In the genomic region with DNA sequence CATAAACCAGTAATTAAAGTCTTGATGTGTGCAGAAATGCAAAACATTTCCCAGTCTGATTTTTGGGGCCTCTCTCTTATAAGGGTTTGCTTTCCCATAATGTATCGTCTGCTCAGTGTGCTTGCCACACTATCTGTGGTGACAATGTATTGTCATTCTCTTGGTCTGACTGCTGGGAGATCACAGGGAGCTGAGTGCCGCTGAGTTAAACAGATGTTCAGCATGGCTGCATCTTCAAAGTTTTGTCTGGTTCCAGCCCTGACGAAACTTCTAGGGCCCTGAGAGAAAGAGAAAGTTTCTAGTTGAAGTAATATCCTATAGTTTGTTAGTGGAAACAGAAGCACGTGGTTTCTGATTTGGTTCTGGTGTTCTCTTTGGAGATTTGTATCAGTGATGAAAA, we compare ENCODE assay signal across 17 cellular contexts. TPM values are rescaled to one million over a fixed set of nuclear protein-coding genes. Genes with fewer than 3 reads are reported as not detected.
A peak's percentile ranks its signal among the peaks of the same experiment; 100 is the strongest.
DNase-seq lines count a peak whose midpoint lies in the region; ATAC-seq lines count a peak whose summit lies in the region.
"Had no signal": no experiment of that assay in that cellular context is flagged by ENCODE, and none has a peak within 500 bp of the region (broad histone marks: within the 10 kb centered on the region; RNA-seq: fewer than 3 reads in every experiment).

No MANE protein-coding gene starts in this region.

- intact Hi-C loops in activated CD4-positive, alpha-beta memory T cell treated with anti-CD3 and anti-CD28 coated beads for 36 hours (cut with micrococcal nuclease) = loop anchor here (1.0 kb wide), 1 partner anchor 67 kb away; no protein-coding TSS in a partner anchor

- ATAC-seq in GM19035 (IDR thresholded peaks at IDR 0.05; ENCODE audit: unreplicated experiment) (peak; percentile 59), HG03103 (IDR thresholded peaks at IDR 0.05; ENCODE audit: low read depth, unreplicated experiment) (peak; percentile 61), GM19023 (IDR thresholded peaks at IDR 0.05; ENCODE audit: unreplicated experiment) (no peak)
- ATAC-seq: A549; natural killer cell treated with Interleukin-12 subunit alpha and Interleukin-12 subunit beta and Interleukin-15 and Interleukin-18, amount 100 ng/mL, for 72 hours had no signal

- no peak overlapping the region for H3K4me3 Mint-ChIP-seq in activated CD4-positive, alpha-beta memory T cell treated with anti-CD3 and anti-CD28 coated beads for 36 hours
- no peak overlapping the region for H3K4me3 Mint-ChIP-seq in activated CD4-positive, alpha-beta memory T cell treated with anti-CD3 and anti-CD28 coated beads, Interleukin-2, amount 10 ng/mL, durations not matched to agents 7 days and 5 days
- H3K4me3 Mint-ChIP-seq: natural killer cell treated with Interleukin-12 subunit alpha and Interleukin-12 subunit beta and Interleukin-15 and Interleukin-18, amount 100 ng/mL, for 72 hours had no signal

- no peaks in the 10 kb centered on the region for H3K9me3 Mint-ChIP-seq in activated CD4-positive, alpha-beta memory T cell treated with anti-CD3 and anti-CD28 coated beads for 36 hours
- peaks cover 2% of the 10 kb centered on the region for H3K9me3 Mint-ChIP-seq in activated CD4-positive, alpha-beta memory T cell treated with anti-CD3 and anti-CD28 coated beads, Interleukin-2, amount 10 ng/mL, durations not matched to agents 7 days and 5 days
- H3K9me3 Mint-ChIP-seq: natural killer cell treated with Interleukin-12 subunit alpha and Interleukin-12 subunit beta and Interleukin-15 and Interleukin-18, amount 100 ng/mL, for 72 hours had no signal

- peak; percentile 40 for DNase-seq in activated CD4-positive, alpha-beta memory T cell treated with anti-CD3 and anti-CD28 coated beads for 36 hours
- no peak for DNase-seq in activated CD4-positive, alpha-beta memory T cell treated with anti-CD3 and anti-CD28 coated beads, Interleukin-2, amount 10 ng/mL, durations not matched to agents 7 days and 5 days
- DNase-seq in glomerular visceral epithelial cell (ENCODE audit: extremely low spot score) = peak; percentile 5
- no peak for DNase-seq in NCI-H2171 (lab: John Stamatoyannopoulos, UW)
- no peak for DNase-seq in cerebellar cortex (ENCODE audit: low spot score)
- DNase-seq: GF-D8; GM23248; NCI-H774; SK-N-SH; stimulated activated naive CD4-positive, alpha-beta T cell treated with Interleukin-2 at 50 U/mL for 16 hours; T1000; trophoblast cell had no signal

- no peak overlapping the region for H3K27ac Mint-ChIP-seq in activated CD4-positive, alpha-beta memory T cell treated with anti-CD3 and anti-CD28 coated beads for 36 hours
- no peak overlapping the region for H3K27ac Mint-ChIP-seq in activated CD4-positive, alpha-beta memory T cell treated with anti-CD3 and anti-CD28 coated beads, Interleukin-2, amount 10 ng/mL, durations not matched to agents 7 days and 5 days
- H3K27ac Mint-ChIP-seq: natural killer cell treated with Interleukin-12 subunit alpha and Interleukin-12 subunit beta and Interleukin-15 and Interleukin-18, amount 100 ng/mL, for 72 hours had no signal

- no peaks in the 10 kb centered on the region for H3K36me3 Mint-ChIP-seq in activated CD4-positive, alpha-beta memory T cell treated with anti-CD3 and anti-CD28 coated beads for 36 hours
- no peaks in the 10 kb centered on the region for H3K36me3 Mint-ChIP-seq in activated CD4-positive, alpha-beta memory T cell treated with anti-CD3 and anti-CD28 coated beads, Interleukin-2, amount 10 ng/mL, durations not matched to agents 7 days and 5 days (ENCODE audit: low read depth)
- H3K36me3 Mint-ChIP-seq: natural killer cell treated with Interleukin-12 subunit alpha and Interleukin-12 subunit beta and Interleukin-15 and Interleukin-18, amount 100 ng/mL, for 72 hours had no signal

- no peaks in the 10 kb centered on the region for H3K27me3 Mint-ChIP-seq in activated CD4-positive, alpha-beta memory T cell treated with anti-CD3 and anti-CD28 coated beads for 36 hours
- no peaks in the 10 kb centered on the region for H3K27me3 Mint-ChIP-seq in activated CD4-positive, alpha-beta memory T cell treated with anti-CD3 and anti-CD28 coated beads, Interleukin-2, amount 10 ng/mL, durations not matched to agents 7 days and 5 days

- CTCF ChIA-PET in activated CD4-positive, alpha-beta memory T cell treated with anti-CD3 and anti-CD28 coated beads for 36 hours (lab: Charles Lee) = no interaction called here
- CTCF ChIA-PET in activated CD4-positive, alpha-beta memory T cell treated with anti-CD3 and anti-CD28 coated beads, Interleukin-2, amount 10 ng/mL, durations not matched to agents 7 days and 5 days (lab: Charles Lee) = interaction anchor here (0.7 kb wide), 1 partner anchor 239 kb away, joined by 3 read pairs; no protein-coding TSS in a partner anchor

- peaks cover 7% of the 10 kb centered on the region for H3K4me1 Mint-ChIP-seq in activated CD4-positive, alpha-beta memory T cell treated with anti-CD3 and anti-CD28 coated beads for 36 hours (ENCODE audit: low read depth)
- peaks cover 13% of the 10 kb centered on the region for H3K4me1 Mint-ChIP-seq in activated CD4-positive, alpha-beta memory T cell treated with anti-CD3 and anti-CD28 coated beads, Interleukin-2, amount 10 ng/mL, durations not matched to agents 7 days and 5 days

- POLR2A ChIA-PET in activated CD4-positive, alpha-beta memory T cell treated with anti-CD3 and anti-CD28 coated beads for 36 hours (lab: Charles Lee) = no interaction called here
- POLR2A ChIA-PET in activated CD4-positive, alpha-beta memory T cell treated with anti-CD3 and anti-CD28 coated beads, Interleukin-2, amount 10 ng/mL, durations not matched to agents 7 days and 5 days (lab: Charles Lee) = no interaction called here

RNA-seq across cellular contexts. Expression of a gene that starts 42.5 kb away (rescaled TPM):
- 1 to 10 TPM in 1 of 2 experiments, under 1 TPM in 1; 0.93 to 1.2 TPM for total RNA-seq in activated CD4-positive, alpha-beta memory T cell treated with anti-CD3 and anti-CD28 coated beads for 36 hours
- total RNA-seq in activated CD4-positive, alpha-beta memory T cell treated with anti-CD3 and anti-CD28 coated beads, Interleukin-2, amount 10 ng/mL, durations not matched to agents 7 days and 5 days = 1 to 10 TPM; 2.0 to 2.2 TPM

Comparison
In these comparisons a context has a peak if more than half of its experiments do, and no peak if none do; other contexts are left out.
1. DNase-seq: peak in activated CD4-positive, alpha-beta memory T cell treated with anti-CD3 and anti-CD28 coated beads for 36 hours (single experiment) and glomerular visceral epithelial cell (single experiment); none in activated CD4-positive, alpha-beta memory T cell treated with anti-CD3 and anti-CD28 coated beads, Interleukin-2, amount 10 ng/mL, durations not matched to agents 7 days and 5 days (single experiment), NCI-H2171 (single experiment) and cerebellar cortex (single experiment).